Comparison of ENCODE assay signal across 9 cellular contexts in genomic region chr3:32438596-32439344, GRCh38. TPM values are rescaled to one million over a fixed set of nuclear protein-coding genes. Genes with fewer than 3 reads are reported as not detected.
A peak's percentile ranks its signal among the peaks of the same experiment; 100 is the strongest.
DNase-seq lines count a peak whose midpoint lies in the region; ATAC-seq and TF ChIP-seq lines count a peak whose summit lies in the region.
"Had no signal": no experiment of that assay in that cellular context is flagged by ENCODE, and none has a peak within 500 bp of the region (broad histone marks: within the 10 kb centered on the region; RNA-seq: fewer than 3 reads in every experiment).

No MANE protein-coding gene starts in this region.

- ATAC-seq in GM18909 (IDR thresholded peaks at IDR 0.05; ENCODE audit: poor library complexity, unreplicated experiment) (peak; percentile 94), Panc1 (no peak)

- H3K9ac ChIP-seq in H9 (ENCODE audit: extremely low read depth, insufficient read length, low read length), result no peak overlapping the region

- no peak overlapping the region for H3K14ac ChIP-seq in H9 (ENCODE audit: insufficient read depth, low read length)

- H3K27ac ChIP-seq in H9 (ENCODE audit: insufficient read length, low read depth, low read length) (no peak overlapping the region), Panc1 (ENCODE audit: low read length) (0 out of 2 replicates have a peak overlapping the region, but pooled peaks have one; percentile 20), mesodermal cell (ENCODE audit: low read depth, low read length, severe bottlenecking) (peak overlapping the region; percentile 30)

- no peaks in the 10 kb centered on the region for H4K20me1 ChIP-seq in H9 (ENCODE audit: control insufficient read depth, insufficient read depth, insufficient read length)

- H2BK20ac ChIP-seq in H9 (ENCODE audit: low read depth, low read length, poor library complexity, severe bottlenecking), result no peak overlapping the region

- DNase-seq in H9, result no peak
- no peak for DNase-seq in Panc1 (ENCODE audit: low read depth, low spot score)
- no peak for DNase-seq in NCI-H2107 (lab: John Stamatoyannopoulos, UW)
- DNase-seq in posterior vena cava (ENCODE audit: low spot score), result no peak
- DNase-seq in NCI-H2171 (lab: John Stamatoyannopoulos, UW), result no peak
- no peak for DNase-seq in superior temporal gyrus (ENCODE audit: extremely low spot score)
- DNase-seq: caudate nucleus had no signal

- H3K79me1 ChIP-seq in H9 (ENCODE audit: insufficient read depth, low read depth, low read length, poor library complexity, severe bottlenecking), result no peaks in the 10 kb centered on the region

- H3K9me3 ChIP-seq in H9 (ENCODE audit: control insufficient read depth, low read depth, low read length), result no peaks in the 10 kb centered on the region
- no peaks in the 10 kb centered on the region for H3K9me3 ChIP-seq in Panc1 (ENCODE audit: control insufficient read depth, insufficient read depth, low read depth, low read length)
- H3K9me3 ChIP-seq in mesodermal cell (ENCODE audit: control insufficient read depth, low read length), result no peaks in the 10 kb centered on the region

- H3K23me2 ChIP-seq in H9 (ENCODE audit: insufficient read length, low read depth, low read length, poor library complexity, severe bottlenecking), result no peaks in the 10 kb centered on the region

- no peaks in the 10 kb centered on the region; the same call in 1 of the 2 replicates for H3K4me1 ChIP-seq in H9 (ENCODE audit: insufficient read depth, low read length)
- H3K4me1 ChIP-seq in Panc1 (ENCODE audit: control insufficient read depth, insufficient read depth, low read length), result no peaks in the 10 kb centered on the region
- H3K4me1 ChIP-seq in mesodermal cell (ENCODE audit: control insufficient read depth, insufficient read depth, low read length, poor library complexity, severe bottlenecking), result peaks cover 13% of the 10 kb centered on the region

- H4K8ac ChIP-seq in H9 (replicated peaks; ENCODE audit: insufficient read length, low read depth, low read length), result no peak overlapping the region

- H4K91ac ChIP-seq in H9 (ENCODE audit: insufficient read length, low read depth, low read length), result no peak overlapping the region

- no peaks in the 10 kb centered on the region for H3K79me2 ChIP-seq in H9 (ENCODE audit: insufficient read depth, low read length)

- no peaks in the 10 kb centered on the region for H3K27me3 Mint-ChIP-seq in H9 (ENCODE audit: low read depth)

- no peak overlapping the region for H2BK15ac ChIP-seq in H9 (ENCODE audit: low read depth, low read length)

- no TSS peak for BruUV-seq in Panc1 (replicated peaks; lab: Mats Ljungman, UMichigan)

- H2BK12ac ChIP-seq in H9 (ENCODE audit: insufficient read length, low read depth, low read length), result no peak overlapping the region

- H3K27me3 ChIP-seq in H9 (ENCODE audit: insufficient read depth, low read length), result no peaks in the 10 kb centered on the region
- H3K27me3 ChIP-seq in Panc1 (ENCODE audit: control insufficient read depth, insufficient read depth, low read length), result no peaks in the 10 kb centered on the region

- H3K4me3 ChIP-seq in Panc1 (ENCODE audit: low read depth in 2 of 2, low read length in 2 of 2) (no peak overlapping the region), mesodermal cell (ENCODE audit: extremely low read depth, insufficient read depth, low read length, poor library complexity, severe bottlenecking) (no peak overlapping the region)

- no peak overlapping the region for H3T11ph ChIP-seq in H9 (ENCODE audit: low read length)

- H4K5ac ChIP-seq in H9 (ENCODE audit: insufficient read length, low read depth, low read length), result no peak overlapping the region

- H3K9me3 Mint-ChIP-seq in H9, result no peaks in the 10 kb centered on the region

- no peak overlapping the region for H3K4me2 ChIP-seq in H9 (ENCODE audit: insufficient read depth, insufficient read length, low read length)

- H2AFZ ChIP-seq in H9 (ENCODE audit: low read length), result no peak overlapping the region

- peaks cover 3 to 11% (median 10%) of the 10 kb centered on the region in 3 experiments; a peak in 6 of 7 replicates for H3K36me3 Mint-ChIP-seq in H9 (ENCODE audit: insufficient read depth in 1 of 3, low read depth in 3 of 3)

- intact Hi-C loops in Panc1 (cut with micrococcal nuclease; ENCODE audit: unreplicated experiment) (no loop called here), posterior vena cava (cut with DNase I) (no loop called here)

- peaks cover 17 to 24% of the 10 kb centered on the region in 2 experiments for H3K4me1 Mint-ChIP-seq in H9

- in situ Hi-C loops in Panc1 (cut with HindIII; ENCODE audit: low pct_unique_long_range_greater_than_20kb, low sequenced_read_pairs), result no loop called here

- H2BK5ac ChIP-seq in H9 (ENCODE audit: insufficient read length, low read length), result no peak overlapping the region

- TF ChIP-seq CTCF in H9 (conservative IDR thresholded peaks at IDR 0.05) (no peak), Panc1 (IDR thresholded peaks at IDR 0.05) (no peak)

- H2AK5ac ChIP-seq in H9 (ENCODE audit: insufficient read length, low read length), result no peak overlapping the region

- no peak overlapping the region for H3K4me3 Mint-ChIP-seq in H9

- CTCF ChIA-PET in Panc1 (lab: Charles Lee), result interaction anchor here (1.0 kb wide), 1 partner anchor 16 kb away, joined by 3 read pairs; no protein-coding TSS in a partner anchor

- H3K36me3 ChIP-seq in Panc1 (ENCODE audit: control insufficient read depth, insufficient read depth, low read length) (no peaks in the 10 kb centered on the region), mesodermal cell (ENCODE audit: control insufficient read depth, insufficient read depth, low read length) (peaks cover 15% of the 10 kb centered on the region)

- H3K56ac ChIP-seq in H9 (ENCODE audit: insufficient read length, low read depth, low read length), result no peak overlapping the region

- H3K23ac ChIP-seq in H9 (ENCODE audit: insufficient read length, low read depth, low read length), result no peak overlapping the region

- no peak overlapping the region for H2BK120ac ChIP-seq in H9 (ENCODE audit: low read depth, low read length, poor library complexity, severe bottlenecking)

- H3K27ac Mint-ChIP-seq in H9, result peak overlapping the region; percentile 45 to 68 (median 47); a peak in 5 of 7 replicates

- no peak overlapping the region for H3K18ac ChIP-seq in H9 (ENCODE audit: insufficient read length, low read depth, low read length)

- H3K4ac ChIP-seq in H9 (ENCODE audit: low read depth, low read length), result no peak overlapping the region

- POLR2A ChIA-PET in Panc1 (lab: Charles Lee), result interaction anchor here (0.7 kb wide), 1 partner anchor 81 kb away, joined by 5 read pairs; no protein-coding TSS in a partner anchor

- no CpG with 5 or more reads among the region's 10 CpGs for WGBS in H9 (ENCODE audit: extremely low coverage, insufficient read length, low lambda C conversion rate)
- 94% methylated on average over 6 to 9 of the region's 10 CpGs for WGBS in mesodermal cell (ENCODE audit: insufficient coverage in 2 of 2), 2 experiments

RNA-seq across cellular contexts. Expression of gene CMTM7, which starts 47.1 kb away (rescaled TPM):
- total RNA-seq in H9 (2021), result 20.6 and 23.9 TPM in 2 replicates
- total RNA-seq in Panc1 (2021; ENCODE audit: unreplicated experiment), result 43.5 TPM
- 75.0 TPM for polyA plus RNA-seq in Panc1 (2012; ENCODE audit: insufficient read length)
- polyA plus RNA-seq in mesodermal cell (2013, experiment 1 of 2), result 35.5 TPM
- polyA plus RNA-seq in mesodermal cell (2013, experiment 2 of 2), result 32.5 TPM
- 10 to 100 TPM in 1 of 2 donors, 1 to 10 TPM in 1; 9.2 to 10.7 TPM for total RNA-seq in posterior vena cava
